8 cellular contexts compared by ENCODE assay signal in genomic region chr9:129436751-129437625, GRCh38.
DNase-seq lines count a peak whose midpoint lies in the region; ATAC-seq and TF ChIP-seq lines count a peak whose summit lies in the region.

No MANE protein-coding gene starts in this region.

- peaks cover 2% of the 10 kb centered on the region for H3K36me3 Mint-ChIP-seq in T-helper 2 cell treated with Interferon-gamma antibody and Interleukin-4, amounts not matched to agents 5 μg/mL and 100 μg/mL, for 36 hours (ENCODE audit: low read depth)
- no peaks in the 10 kb centered on the region for H3K36me3 Mint-ChIP-seq in chondrocyte (ENCODE audit: low read depth)

- peak; percentile 85 for ATAC-seq in left lobe of liver
- ATAC-seq in GM19455 (IDR thresholded peaks at IDR 0.05; ENCODE audit: unreplicated experiment), result no peak

- H3K4me1 Mint-ChIP-seq in T-helper 2 cell treated with Interferon-gamma antibody and Interleukin-4, amounts not matched to agents 5 μg/mL and 100 μg/mL, for 36 hours (ENCODE audit: low read depth), result peaks cover 7% of the 10 kb centered on the region
- H3K4me1 Mint-ChIP-seq in chondrocyte (ENCODE audit: low read depth), result peaks cover 14% of the 10 kb centered on the region

- no peaks in the 10 kb centered on the region for H3K9me3 Mint-ChIP-seq in T-helper 2 cell treated with Interferon-gamma antibody and Interleukin-4, amounts not matched to agents 5 μg/mL and 100 μg/mL, for 36 hours
- H3K9me3 Mint-ChIP-seq in chondrocyte (ENCODE audit: low read depth), result no peaks in the 10 kb centered on the region

- peaks cover 72% of the 10 kb centered on the region for H3K27me3 Mint-ChIP-seq in T-helper 2 cell treated with Interferon-gamma antibody and Interleukin-4, amounts not matched to agents 5 μg/mL and 100 μg/mL, for 36 hours (ENCODE audit: low read depth)
- H3K27me3 Mint-ChIP-seq in chondrocyte (ENCODE audit: low read depth), result peaks cover 7% of the 10 kb centered on the region

- H3K27ac Mint-ChIP-seq in T-helper 2 cell treated with Interferon-gamma antibody and Interleukin-4, amounts not matched to agents 5 μg/mL and 100 μg/mL, for 36 hours, result no peak overlapping the region
- peak overlapping the region; percentile 84 for H3K27ac Mint-ChIP-seq in chondrocyte (ENCODE audit: unreplicated experiment)

- TF ChIP-seq CTCF in chondrocyte (IDR thresholded peaks at IDR 0.05), result no peak

- peak overlapping the region; percentile 81 for H3K4me3 Mint-ChIP-seq in T-helper 2 cell treated with Interferon-gamma antibody and Interleukin-4, amounts not matched to agents 5 μg/mL and 100 μg/mL, for 36 hours
- H3K4me3 Mint-ChIP-seq in chondrocyte (ENCODE audit: unreplicated experiment), result peak overlapping the region; percentile 75

- peak; percentile 73 for DNase-seq in activated CD8-positive, alpha-beta memory T cell treated with anti-CD3 and anti-CD28 coated beads for 24 hours
- DNase-seq in activated CD8-positive, alpha-beta memory T cell treated with anti-CD3 and anti-CD28 coated beads, Interleukin-2, amount 50 U/mL, for 48 hours, result no peak
- peak; percentile 31 for DNase-seq in T-helper 2 cell treated with Interferon-gamma antibody and Interleukin-4, amounts not matched to agents 5 μg/mL and 100 μg/mL, for 36 hours (ENCODE audit: low spot score)
- DNase-seq in chondrocyte (ENCODE audit: low spot score), result no peak
- no peak for DNase-seq in left lobe of liver (ENCODE audit: low spot score)
- peak; percentile 44 for DNase-seq in stimulated activated CD8-positive, alpha-beta memory T cell treated with anti-CD3 and anti-CD28 coated beads, Interleukin-4, amount 100 ng/mL, for 48 hours
- DNase-seq in NCI-H128 (lab: John Stamatoyannopoulos, UW; ENCODE audit: unreplicated experiment), result no peak

Comparison
In these comparisons a context has a peak if more than half of its experiments do, and no peak if none do; other contexts are left out.
1. DNase-seq: peak in activated CD8-positive, alpha-beta memory T cell treated with anti-CD3 and anti-CD28 coated beads for 24 hours (single experiment), T-helper 2 cell treated with Interferon-gamma antibody and Interleukin-4, amounts not matched to agents 5 μg/mL and 100 μg/mL, for 36 hours (single experiment) and stimulated activated CD8-positive, alpha-beta memory T cell treated with anti-CD3 and anti-CD28 coated beads, Interleukin-4, amount 100 ng/mL, for 48 hours (single experiment); none in activated CD8-positive, alpha-beta memory T cell treated with anti-CD3 and anti-CD28 coated beads, Interleukin-2, amount 50 U/mL, for 48 hours (single experiment), chondrocyte (single experiment), left lobe of liver (single experiment) and NCI-H128 (single experiment).